ENCODE assay signal across 16 cellular contexts in genomic region chr20:51371720-51372119, GRCh38.
"Had no signal": no experiment of that assay in that cellular context is flagged by ENCODE, and none has a peak within 500 bp of the region (broad histone marks: within the 10 kb centered on the region; RNA-seq: fewer than 3 reads in every experiment).

No MANE protein-coding gene starts in this region.

- H3K36me3 Mint-ChIP-seq: memory B cell; natural killer cell treated with Interleukin-12 subunit alpha and Interleukin-12 subunit beta and Interleukin-15 and Interleukin-18, amount 100 ng/mL, for 72 hours; type B pancreatic cell had no signal

- H3K4me1 ChIP-seq: right lobe of liver had no signal

- H3K9me3 ChIP-seq: left ventricle myocardium inferior, mucosa of descending colon, ovary, right atrium auricular region, right lobe of liver, suprapubic skin, thoracic aorta, tibial nerve, vagina had no signal

- H3K4me1 Mint-ChIP-seq: memory B cell had no signal

- H3K4me3 ChIP-seq: left ventricle myocardium inferior, lung, mucosa of descending colon, ovary, right atrium auricular region, right lobe of liver, suprapubic skin, thoracic aorta, tibial nerve, vagina had no signal

- H3K27me3 ChIP-seq: ovary, right atrium auricular region, right lobe of liver, suprapubic skin, tibial nerve, vagina had no signal

- H3K36me3 ChIP-seq: left ventricle myocardium inferior, ovary, right atrium auricular region, right lobe of liver, suprapubic skin, thoracic aorta, tibial nerve, vagina had no signal

- H3K27me3 Mint-ChIP-seq: stimulated activated naive CD8-positive, alpha-beta T cell treated with anti-CD3 and anti-CD28 coated beads, Interleukin-15, Interleukin-2, amounts not matched to agents 100 ng/mL and 50 ng/mL, for 24 hours had no signal

- H3K4me3 Mint-ChIP-seq: memory B cell; naive thymus-derived CD4-positive, alpha-beta T cell; natural killer cell treated with Interleukin-12 subunit alpha and Interleukin-12 subunit beta and Interleukin-15 and Interleukin-18, amount 100 ng/mL, for 72 hours; stimulated activated naive CD8-positive, alpha-beta T cell treated with anti-CD3 and anti-CD28 coated beads, Interleukin-15, Interleukin-2, amounts not matched to agents 100 ng/mL and 50 ng/mL, for 24 hours had no signal

- H3K27ac Mint-ChIP-seq: memory B cell; naive thymus-derived CD4-positive, alpha-beta T cell; progenitor cell of endocrine pancreas; stimulated activated naive CD8-positive, alpha-beta T cell treated with anti-CD3 and anti-CD28 coated beads, Interleukin-15, Interleukin-2, amounts not matched to agents 100 ng/mL and 50 ng/mL, for 24 hours; type B pancreatic cell had no signal

- H3K27ac ChIP-seq: left ventricle myocardium inferior, ovary, right atrium auricular region, right lobe of liver, suprapubic skin, thoracic aorta, vagina had no signal

- H3K9me3 Mint-ChIP-seq: memory B cell; naive thymus-derived CD4-positive, alpha-beta T cell; natural killer cell treated with Interleukin-12 subunit alpha and Interleukin-12 subunit beta and Interleukin-15 and Interleukin-18, amount 100 ng/mL, for 72 hours; stimulated activated naive CD8-positive, alpha-beta T cell treated with anti-CD3 and anti-CD28 coated beads, Interleukin-15, Interleukin-2, amounts not matched to agents 100 ng/mL and 50 ng/mL, for 24 hours; type B pancreatic cell had no signal
